Comparison of ENCODE assay signal across 18 cellular contexts in genomic region chr1:61659061-61659460, GRCh38.
DNase-seq lines count a peak whose midpoint lies in the region; TF ChIP-seq lines count a peak whose summit lies in the region.
"Had no signal": no experiment of that assay in that cellular context is flagged by ENCODE, and none has a peak within 500 bp of the region (broad histone marks: within the 10 kb centered on the region; RNA-seq: fewer than 3 reads in every experiment).

No MANE protein-coding gene starts in this region.

- H3K9me3 Mint-ChIP-seq in progenitor cell of endocrine pancreas (ENCODE audit: low read depth) = no peaks in the 10 kb centered on the region
- H3K9me3 Mint-ChIP-seq: activated naive CD8-positive, alpha-beta T cell treated with anti-CD3 and anti-CD28 coated beads for 36 hours; CD4-positive, alpha-beta T cell; immature natural killer cell; T-cell had no signal

- no peak overlapping the region for H3K4me3 ChIP-seq in cardiac fibroblast (replicated peaks in 1 of 2; ENCODE audit: low read depth in 2 of 2, low read length in 2 of 2)
- H3K4me3 ChIP-seq: skin epidermis, vagina had no signal

- in situ Hi-C loops in GM13976 (cut with MboI; ENCODE audit: low sequenced_read_pairs, unreplicated experiment) = no loop called here

- TF ChIP-seq CTCF in GM13976 (IDR thresholded peaks at IDR 0.05; ENCODE audit: borderline replicate concordance, control extremely low read depth, extremely low read depth, insufficient read depth, missing control alignments) (no peak), cardiac fibroblast (IDR thresholded peaks at IDR 0.05; ENCODE audit: low read depth, low read length) (peak; percentile 40), progenitor cell of endocrine pancreas (IDR thresholded peaks at IDR 0.05; ENCODE audit: unreplicated experiment) (peak; percentile 39)

- H3K4me3 Mint-ChIP-seq in progenitor cell of endocrine pancreas (ENCODE audit: low read depth) = no peak overlapping the region
- H3K4me3 Mint-ChIP-seq: activated naive CD8-positive, alpha-beta T cell treated with anti-CD3 and anti-CD28 coated beads for 36 hours; CD4-positive, alpha-beta T cell; immature natural killer cell; T-cell had no signal

- H3K4me1 Mint-ChIP-seq in progenitor cell of endocrine pancreas (ENCODE audit: low read depth) = no peaks in the 10 kb centered on the region
- H3K4me1 Mint-ChIP-seq: immature natural killer cell, T-cell had no signal

- DNase-seq in GM13976 (ENCODE audit: low spot score) (peak; percentile 32), NCI-H69 (lab: John Stamatoyannopoulos, UW) (peak; percentile 3), cardiac fibroblast (ENCODE audit: low read depth in 2 of 2) (peak in 1 of 2 donors; percentile 11), progenitor cell of endocrine pancreas (ENCODE audit: low spot score, unreplicated experiment) (no peak), NCI-H1436 treated with DMSO at 0.1 percent for 48 hours (lab: John Stamatoyannopoulos, UW) (no peak), anterior cingulate cortex (lab: John Stamatoyannopoulos, UW) (no peak)
- DNase-seq in activated T-cell treated with anti-CD3 and anti-CD28 coated beads, Interleukin-2, amount 50 U/mL, for 1 hour = no peak
- DNase-seq: activated CD4-positive, CD25-positive, alpha-beta regulatory T cell; activated CD8-positive, alpha-beta memory T cell treated with anti-CD3 and anti-CD28 coated beads, Interleukin-2, amount 50 U/mL, for 48 hours; activated naive CD8-positive, alpha-beta T cell treated with anti-CD3 and anti-CD28 coated beads for 36 hours; CD4-positive, alpha-beta T cell; immature natural killer cell; mesenchymal stem cell; NCI-H1048; stimulated activated naive CD4-positive, alpha-beta T cell treated with Interleukin-2 at 50 U/mL for 16 hours; T-cell had no signal

- H3K36me3 Mint-ChIP-seq in progenitor cell of endocrine pancreas (ENCODE audit: insufficient read depth) = no peaks in the 10 kb centered on the region
- H3K36me3 Mint-ChIP-seq: activated naive CD8-positive, alpha-beta T cell treated with anti-CD3 and anti-CD28 coated beads for 36 hours; T-cell had no signal

- H3K27ac Mint-ChIP-seq in progenitor cell of endocrine pancreas = no peak overlapping the region
- H3K27ac Mint-ChIP-seq: activated naive CD8-positive, alpha-beta T cell treated with anti-CD3 and anti-CD28 coated beads for 36 hours; CD4-positive, alpha-beta T cell; immature natural killer cell; T-cell had no signal

- H3K27me3 Mint-ChIP-seq in progenitor cell of endocrine pancreas = peaks cover 3% of the 10 kb centered on the region
- H3K27me3 Mint-ChIP-seq: activated naive CD8-positive, alpha-beta T cell treated with anti-CD3 and anti-CD28 coated beads for 36 hours; CD4-positive, alpha-beta T cell; T-cell had no signal

Comparison
In these comparisons a context has a peak if more than half of its experiments do, and no peak if none do; other contexts are left out.
1. DNase-seq: peak in GM13976 (single experiment) and NCI-H69 (single experiment); none in progenitor cell of endocrine pancreas (single experiment), activated T-cell treated with anti-CD3 and anti-CD28 coated beads, Interleukin-2, amount 50 U/mL, for 1 hour (single experiment), NCI-H1436 treated with DMSO at 0.1 percent for 48 hours (single experiment) and anterior cingulate cortex (0 of 58).